Comparison of ENCODE assay signal across 1 cellular context in genomic region chr3:76990606-76991005, GRCh38.
TF ChIP-seq lines count a peak whose summit lies in the region.

No MANE protein-coding gene starts in this region.

TF ChIP-seq in HepG2, 621 proteins besides CTCF, POLR2A, EP300 and RAD21 (continued from another document):
- TF ChIP-seq ZNF280B (CRISPR knock-in tag; IDR thresholded peaks at IDR 0.05; ENCODE audit: borderline replicate concordance) (no peak), THAP7 (CRISPR knock-in tag; IDR thresholded peaks at IDR 0.05) (no peak), ZNF644 (CRISPR knock-in tag; IDR thresholded peaks at IDR 0.05; ENCODE audit: low read depth) (no peak), SNAPC5 (CRISPR knock-in tag; IDR thresholded peaks at IDR 0.05; ENCODE audit: borderline replicate concordance) (no peak), FOSL1 (CRISPR knock-in tag; IDR thresholded peaks at IDR 0.05; ENCODE audit: borderline replicate concordance) (no peak), ZBTB42 (CRISPR knock-in tag; IDR thresholded peaks at IDR 0.05) (no peak), ZFP41 (CRISPR knock-in tag; IDR thresholded peaks at IDR 0.05; ENCODE audit: borderline replicate concordance) (no peak)
- TF ChIP-seq, protein P1, sequence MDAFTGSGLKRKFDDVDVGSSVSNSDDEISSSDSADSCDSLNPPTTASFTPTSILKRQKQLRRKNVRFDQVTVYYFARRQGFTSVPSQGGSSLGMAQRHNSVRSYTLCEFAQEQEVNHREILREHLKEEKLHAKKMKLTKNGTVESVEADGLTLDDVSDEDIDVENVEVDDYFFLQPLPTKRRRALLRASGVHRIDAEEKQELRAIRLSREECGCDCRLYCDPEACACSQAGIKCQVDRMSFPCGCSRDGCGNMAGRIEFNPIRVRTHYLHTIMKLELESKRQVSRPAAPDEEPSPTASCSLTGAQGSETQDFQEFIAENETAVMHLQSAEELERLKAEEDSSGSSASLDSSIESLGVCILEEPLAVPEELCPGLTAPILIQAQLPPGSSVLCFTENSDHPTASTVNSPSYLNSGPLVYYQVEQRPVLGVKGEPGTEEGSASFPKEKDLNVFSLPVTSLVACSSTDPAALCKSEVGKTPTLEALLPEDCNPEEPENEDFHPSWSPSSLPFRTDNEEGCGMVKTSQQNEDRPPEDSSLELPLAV (CRISPR knock-in tag; conservative IDR thresholded peaks at IDR 0.05; ENCODE audit: low read depth), result no peak
- TF ChIP-seq, protein P2, sequence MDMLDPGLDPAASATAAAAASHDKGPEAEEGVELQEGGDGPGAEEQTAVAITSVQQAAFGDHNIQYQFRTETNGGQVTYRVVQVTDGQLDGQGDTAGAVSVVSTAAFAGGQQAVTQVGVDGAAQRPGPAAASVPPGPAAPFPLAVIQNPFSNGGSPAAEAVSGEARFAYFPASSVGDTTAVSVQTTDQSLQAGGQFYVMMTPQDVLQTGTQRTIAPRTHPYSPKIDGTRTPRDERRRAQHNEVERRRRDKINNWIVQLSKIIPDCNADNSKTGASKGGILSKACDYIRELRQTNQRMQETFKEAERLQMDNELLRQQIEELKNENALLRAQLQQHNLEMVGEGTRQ (IDR thresholded peaks at IDR 0.05; ENCODE audit: low read depth, low read length), result no peak
- TF ChIP-seq, protein P2 (CRISPR knock-in tag; IDR thresholded peaks at IDR 0.05; ENCODE audit: borderline replicate concordance), result no peak
